In genomic region chrX:118116308-118117068, GRCh38 we compare ENCODE assay signal across 8 cellular contexts.
DNase-seq lines count a peak whose midpoint lies in the region; ATAC-seq and TF ChIP-seq lines count a peak whose summit lies in the region.

TSS of gene KLHL13 (minus strand) at chrX:118116810. CDS start at chrX:118028473, 88,337 bp downstream.

- in situ Hi-C loops in brain microvascular endothelial cell (cut with HindIII; ENCODE audit: low pct_ligation_motif_present, low sequenced_read_pairs), result no loop called here

- DNase-seq in 8988T (peak; percentile 17), NCI-H748 (lab: John Stamatoyannopoulos, UW; ENCODE audit: unreplicated experiment) (peak; percentile 65), brain microvascular endothelial cell (no peak), HCEC 1CT (no peak)

- H3K36me3 ChIP-seq in brain microvascular endothelial cell (replicated peaks) (no peaks in the 10 kb centered on the region), rectal smooth muscle tissue (ENCODE audit: control insufficient read depth, insufficient read depth, low read length) (no peaks in the 10 kb centered on the region)

- H3K9ac ChIP-seq in rectal smooth muscle tissue (ENCODE audit: low read length), result peak within 1 kb of the TSS; percentile 34

- H3K4me3 ChIP-seq in GM12875 (ENCODE audit: low read depth, low read length) (peak within 1 kb of the TSS; percentile 78), brain microvascular endothelial cell (ENCODE audit: low read depth, low read length) (peak within 1 kb of the TSS; percentile 60), iPS-11a (ENCODE audit: low read depth, low read length) (peak within 1 kb of the TSS; percentile 53), rectal smooth muscle tissue (ENCODE audit: low read length) (peak within 1 kb of the TSS; percentile 65)

- no peaks in the 10 kb centered on the region for H3K4me1 ChIP-seq in rectal smooth muscle tissue (ENCODE audit: control insufficient read depth, insufficient read depth, low read length)

- H3K27ac ChIP-seq in brain microvascular endothelial cell (no peak within 1 kb of the TSS), rectal smooth muscle tissue (ENCODE audit: low read depth, low read length) (peak within 1 kb of the TSS; percentile 64)

- no peak for ATAC-seq in HG02981 (IDR thresholded peaks at IDR 0.05; ENCODE audit: unreplicated experiment)

- H3K27me3 ChIP-seq in brain microvascular endothelial cell (replicated peaks) (no peaks in the 10 kb centered on the region), rectal smooth muscle tissue (ENCODE audit: control insufficient read depth, insufficient read depth, low read length) (no peaks in the 10 kb centered on the region)

- no peak for TF ChIP-seq CTCF in GM12875 (IDR thresholded peaks at IDR 0.05; ENCODE audit: borderline replicate concordance, insufficient read depth, low read depth, low read length)
- TF ChIP-seq CTCF in brain microvascular endothelial cell (IDR thresholded peaks at IDR 0.05; ENCODE audit: low read depth, low read length, missing control alignments), result no peak

Comparison
In these comparisons a context has a peak if more than half of its experiments do, and no peak if none do; other contexts are left out.
1. DNase-seq: peak in 8988T (single experiment) and NCI-H748 (single experiment); none in brain microvascular endothelial cell (single experiment) and HCEC 1CT (single experiment).
2. Peak in every context shown above with its lines, with median percentiles within 50 percentile points of each other: H3K4me3 ChIP-seq.